Comparison of ENCODE assay signal across 8 cellular contexts in genomic region chr17:59331929-59332889, GRCh38. TPM values are rescaled to one million over a fixed set of nuclear protein-coding genes. Genes with fewer than 3 reads are reported as not detected.
DNase-seq lines count a peak whose midpoint lies in the region; ATAC-seq and TF ChIP-seq lines count a peak whose summit lies in the region.

No MANE protein-coding gene starts in this region.

- in situ Hi-C loops in brain microvascular endothelial cell (cut with HindIII; ENCODE audit: low pct_ligation_motif_present, low sequenced_read_pairs): loop anchor here (25.0 kb wide), 1 partner anchor 105 kb away; no protein-coding TSS in a partner anchor

- TF ChIP-seq RAD21 in HCT116 (IDR thresholded peaks at IDR 0.05; ENCODE audit: low read depth): no peak

- peak overlapping the region; percentile 47; the same call in 1 of the 2 replicates for H3K9ac ChIP-seq in HCT116 (ENCODE audit: low read length)

- H3K79me2 ChIP-seq in HCT116 (ENCODE audit: insufficient read depth, low read length): no peaks in the 10 kb centered on the region

- no peaks in the 10 kb centered on the region for H3K36me3 ChIP-seq in HCT116 (ENCODE audit: control insufficient read depth in 1 of 2, insufficient read depth in 2 of 2, low read length in 2 of 2)
- no peaks in the 10 kb centered on the region for H3K36me3 ChIP-seq in RWPE2 (ENCODE audit: low read depth)
- no peaks in the 10 kb centered on the region for H3K36me3 ChIP-seq in brain microvascular endothelial cell (replicated peaks)

- no peaks in the 10 kb centered on the region for H3K9me3 ChIP-seq in HCT116 (ENCODE audit: control insufficient read depth in 1 of 2, insufficient read depth in 1 of 2, low read depth in 1 of 2, low read length in 2 of 2)
- no peaks in the 10 kb centered on the region for H3K9me3 ChIP-seq in RWPE2 (ENCODE audit: severe bottlenecking)

- peaks cover 26% of the 10 kb centered on the region for H3K27me3 ChIP-seq in HCT116 (ENCODE audit: insufficient read depth, low read length)
- no peaks in the 10 kb centered on the region for H3K27me3 ChIP-seq in RWPE2 (ENCODE audit: insufficient read depth, poor library complexity, severe bottlenecking)
- no peaks in the 10 kb centered on the region for H3K27me3 ChIP-seq in brain microvascular endothelial cell (replicated peaks)

- POLR2A ChIA-PET in HCT116 (lab: Charles Lee): interaction anchor here (0.7 kb wide), 1 partner anchor 997 kb away, joined by 3 read pairs; no protein-coding TSS in a partner anchor

- RAD21 ChIA-PET in HCT116 (lab: Charles Lee; ENCODE audit: low non-redundant PET in 1 of 2, low total read pairs in 2 of 2, uncharacterized antibody in 2 of 2, unreplicated experiment in 2 of 2): interaction anchor here in 1 of 2 experiments (0.7 kb wide), 1 partner anchor 225 kb away, joined by 3 read pairs; no protein-coding TSS in a partner anchor

- H3K4me3 ChIP-seq in HCT116 (replicated peaks in 1 of 2; ENCODE audit: low read depth in 1 of 2, low read length in 2 of 2) (peak overlapping the region; percentile 61 to 65), RWPE2 (ENCODE audit: severe bottlenecking) (peak overlapping the region; percentile 83), brain microvascular endothelial cell (ENCODE audit: low read depth, low read length) (peak overlapping the region; percentile 74), skin epidermis (peak overlapping the region; percentile 88 to 99 (median 96))

- peak overlapping the region; percentile 24 for H2AFZ ChIP-seq in HCT116 (ENCODE audit: low read depth, low read length, poor library complexity, severe bottlenecking)

- H4K20me1 ChIP-seq in HCT116 (ENCODE audit: insufficient read depth): no peaks in the 10 kb centered on the region

- peak overlapping the region; percentile 94 for H3K4me2 ChIP-seq in HCT116 (ENCODE audit: low read length)

- H3K9me2 ChIP-seq in HCT116 (ENCODE audit: insufficient read depth): no peaks in the 10 kb centered on the region

- peak; percentile 21 for ATAC-seq in HCT116
- no peak for ATAC-seq in RWPE2 (ENCODE audit: low read depth)
- ATAC-seq in HG03342 (IDR thresholded peaks at IDR 0.05; ENCODE audit: unreplicated experiment): no peak

- TF ChIP-seq POLR2A in HCT116 (IDR thresholded peaks at IDR 0.05; ENCODE audit: borderline replicate concordance, extremely low read depth, insufficient read depth, insufficient read length): no peak

- no peak for TF ChIP-seq CTCF in HCT116 (IDR thresholded peaks at IDR 0.05 in 2 of 3, conservative IDR thresholded peaks at IDR 0.05 in 1 of 3; ENCODE audit: borderline replicate concordance in 1 of 3, insufficient read depth in 1 of 3, low read depth in 2 of 3, low read length in 2 of 3)
- TF ChIP-seq CTCF in RWPE2 (IDR thresholded peaks at IDR 0.05; ENCODE audit: poor library complexity, severe bottlenecking): no peak
- TF ChIP-seq CTCF in brain microvascular endothelial cell (IDR thresholded peaks at IDR 0.05; ENCODE audit: low read depth, low read length, missing control alignments): no peak

- H3K27ac ChIP-seq in HCT116 (ENCODE audit: low read depth, low read length): peak overlapping the region; percentile 45; the same call in 1 of the 2 replicates
- no peak overlapping the region for H3K27ac ChIP-seq in RWPE2 (ENCODE audit: poor library complexity, severe bottlenecking)
- peak overlapping the region; percentile 54 for H3K27ac ChIP-seq in brain microvascular endothelial cell
- H3K27ac ChIP-seq in skin epidermis: peak overlapping the region; percentile 78 to 96 (median 90)

- H3K4me1 ChIP-seq in HCT116 (ENCODE audit: control insufficient read depth in 1 of 2, insufficient read depth in 2 of 2, low read length in 2 of 2) (peaks cover 14 to 27% of the 10 kb centered on the region in 2 experiments), RWPE2 (ENCODE audit: insufficient read depth, poor library complexity, severe bottlenecking) (peaks cover 10% of the 10 kb centered on the region)

- CTCF ChIA-PET in HCT116 (lab: Charles Lee): no interaction called here

- no TSS peak for BruUV-seq in HCT116 (replicated peaks; lab: Mats Ljungman, UMichigan)

- intact Hi-C loops in HCT116 (cut with micrococcal nuclease): no loop called here

- peak; percentile 44 for DNase-seq in ELF-1 (ENCODE audit: low read depth, low spot score)
- no peak for DNase-seq in HCT116 (ENCODE audit: low read depth, low spot score)
- no peak for DNase-seq in RWPE2 (ENCODE audit: low spot score)
- DNase-seq in brain microvascular endothelial cell: no peak
- peak; percentile 33 for DNase-seq in iPS-NIHi7 (ENCODE audit: extremely low spot score)
- no peak for DNase-seq in OCI-M1 (lab: John Stamatoyannopoulos, UW)

TF ChIP-seq in HCT116, 20 proteins besides CTCF, POLR2A, EP300 and RAD21:
- TF ChIP-seq ZFX (IDR thresholded peaks at IDR 0.05): 0 out of 2 replicates have a peak, but pooled peaks have one; percentile 19
- 0 out of 2 replicates have a peak, but pooled peaks have one; percentile 29 for TF ChIP-seq EZH2 (IDR thresholded peaks at IDR 0.05)
- no peak for TF ChIP-seq CEBPB (IDR thresholded peaks at IDR 0.05; ENCODE audit: low read depth)
- TF ChIP-seq, protein P1, sequence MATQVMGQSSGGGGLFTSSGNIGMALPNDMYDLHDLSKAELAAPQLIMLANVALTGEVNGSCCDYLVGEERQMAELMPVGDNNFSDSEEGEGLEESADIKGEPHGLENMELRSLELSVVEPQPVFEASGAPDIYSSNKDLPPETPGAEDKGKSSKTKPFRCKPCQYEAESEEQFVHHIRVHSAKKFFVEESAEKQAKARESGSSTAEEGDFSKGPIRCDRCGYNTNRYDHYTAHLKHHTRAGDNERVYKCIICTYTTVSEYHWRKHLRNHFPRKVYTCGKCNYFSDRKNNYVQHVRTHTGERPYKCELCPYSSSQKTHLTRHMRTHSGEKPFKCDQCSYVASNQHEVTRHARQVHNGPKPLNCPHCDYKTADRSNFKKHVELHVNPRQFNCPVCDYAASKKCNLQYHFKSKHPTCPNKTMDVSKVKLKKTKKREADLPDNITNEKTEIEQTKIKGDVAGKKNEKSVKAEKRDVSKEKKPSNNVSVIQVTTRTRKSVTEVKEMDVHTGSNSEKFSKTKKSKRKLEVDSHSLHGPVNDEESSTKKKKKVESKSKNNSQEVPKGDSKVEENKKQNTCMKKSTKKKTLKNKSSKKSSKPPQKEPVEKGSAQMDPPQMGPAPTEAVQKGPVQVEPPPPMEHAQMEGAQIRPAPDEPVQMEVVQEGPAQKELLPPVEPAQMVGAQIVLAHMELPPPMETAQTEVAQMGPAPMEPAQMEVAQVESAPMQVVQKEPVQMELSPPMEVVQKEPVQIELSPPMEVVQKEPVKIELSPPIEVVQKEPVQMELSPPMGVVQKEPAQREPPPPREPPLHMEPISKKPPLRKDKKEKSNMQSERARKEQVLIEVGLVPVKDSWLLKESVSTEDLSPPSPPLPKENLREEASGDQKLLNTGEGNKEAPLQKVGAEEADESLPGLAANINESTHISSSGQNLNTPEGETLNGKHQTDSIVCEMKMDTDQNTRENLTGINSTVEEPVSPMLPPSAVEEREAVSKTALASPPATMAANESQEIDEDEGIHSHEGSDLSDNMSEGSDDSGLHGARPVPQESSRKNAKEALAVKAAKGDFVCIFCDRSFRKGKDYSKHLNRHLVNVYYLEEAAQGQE (IDR thresholded peaks at IDR 0.05; ENCODE audit: low read depth): no peak

RNA-seq across cellular contexts. Expression of gene YPEL2, which starts 0.8 kb away (rescaled TPM):
- 4.7 TPM for total RNA-seq in HCT116 (2021; ENCODE audit: unreplicated experiment)
- 2.7 and 4.1 TPM in 2 replicates for polyA plus RNA-seq in HCT116 (2012)

Comparison
In these comparisons a context has a peak if more than half of its experiments do, and no peak if none do; other contexts are left out.
1. DNase-seq: peak in ELF-1 (single experiment) and iPS-NIHi7 (single experiment); none in HCT116 (single experiment), RWPE2 (single experiment), brain microvascular endothelial cell (single experiment) and OCI-M1 (single experiment).
2. Peak in every context shown above with its lines, with median percentiles within 50 percentile points of each other: H3K4me3 ChIP-seq.